In the genomic region with DNA sequence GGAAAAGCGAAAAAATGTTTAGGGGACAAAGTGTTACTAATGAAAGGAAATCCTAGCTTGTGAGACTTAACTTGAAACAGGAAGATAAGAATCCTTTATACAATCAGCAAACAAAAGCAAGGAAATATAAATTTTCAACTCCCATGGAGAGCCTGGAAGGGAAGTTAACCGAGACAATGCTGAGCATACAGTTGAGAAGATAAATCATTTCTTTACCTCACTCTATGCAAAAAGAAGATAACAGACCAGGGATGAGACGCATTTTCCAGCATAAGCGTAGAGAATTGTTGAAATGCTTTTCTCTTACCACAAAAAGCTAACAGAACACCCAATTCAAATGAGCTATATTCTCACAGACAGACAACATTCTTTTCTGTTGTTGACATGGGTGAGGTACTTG, we compare ENCODE assay signal across 24 cellular contexts.
DNase-seq lines count a peak whose midpoint lies in the region; ATAC-seq and TF ChIP-seq lines count a peak whose summit lies in the region.
"Had no signal": no experiment of that assay in that cellular context is flagged by ENCODE, and none has a peak within 500 bp of the region (broad histone marks: within the 10 kb centered on the region; RNA-seq: fewer than 3 reads in every experiment).

No MANE protein-coding gene starts in this region.

- POLR2A ChIA-PET in A673 (lab: Charles Lee; ENCODE audit: low non-redundant PET), result no interaction called here
- POLR2A ChIA-PET in CD4-positive, alpha-beta memory T cell (lab: Charles Lee; ENCODE audit: partially characterized antibody), result no interaction called here

- H3K36me3 ChIP-seq in A673 (ENCODE audit: insufficient read depth, low read length, poor library complexity, severe bottlenecking) (no peaks in the 10 kb centered on the region), SK-N-MC (ENCODE audit: insufficient read depth, low read length) (no peaks in the 10 kb centered on the region), right atrium auricular region (no peaks in the 10 kb centered on the region)
- no peaks in the 10 kb centered on the region for H3K36me3 ChIP-seq in CD4-positive, alpha-beta memory T cell (ENCODE audit: insufficient read depth, low read length)
- H3K36me3 ChIP-seq: esophagus muscularis mucosa, gastroesophageal sphincter, transverse colon had no signal

- no peak overlapping the region for H3K4me3 Mint-ChIP-seq in mesothelial cell of epicardium
- no peak overlapping the region for H3K4me3 Mint-ChIP-seq in CD4-positive, alpha-beta memory T cell
- H3K4me3 Mint-ChIP-seq: activated CD4-positive, alpha-beta memory T cell treated with anti-CD3 and anti-CD28 coated beads, Interleukin-2, amount 10 ng/mL, durations not matched to agents 7 days and 5 days; activated naive CD8-positive, alpha-beta T cell; T-helper 2 cell treated with Interferon-gamma antibody and Interleukin-4, amounts not matched to agents 5 μg/mL and 100 μg/mL, for 36 hours had no signal

- BruUV-seq in A673 (replicated peaks; lab: Mats Ljungman, UMichigan), result no TSS peak

- no peaks in the 10 kb centered on the region for H3K27me3 Mint-ChIP-seq in mesothelial cell of epicardium (ENCODE audit: low read depth)
- H3K27me3 Mint-ChIP-seq in CD4-positive, alpha-beta memory T cell, result peaks cover 0 to 2% of the 10 kb centered on the region in 2 donors
- H3K27me3 Mint-ChIP-seq: activated naive CD8-positive, alpha-beta T cell had no signal

- peak overlapping the region; percentile 20 for H3K4me3 ChIP-seq in A673 (ENCODE audit: low read depth, low read length, poor library complexity, severe bottlenecking)
- H3K4me3 ChIP-seq in SK-N-MC, result peak overlapping the region; percentile 57
- H3K4me3 ChIP-seq in choroid plexus epithelial cell (ENCODE audit: low read depth, low read length), result no peak overlapping the region
- no peak overlapping the region for H3K4me3 ChIP-seq in CD4-positive, alpha-beta memory T cell (ENCODE audit: low read length in 2 of 2)
- H3K4me3 ChIP-seq in right atrium auricular region, result no peak overlapping the region
- H3K4me3 ChIP-seq: A549, body of pancreas, esophagus muscularis mucosa, gastroesophageal sphincter, transverse colon had no signal

- DNase-seq in A673 (ENCODE audit: low spot score) (peak; percentile 96), SK-N-MC (ENCODE audit: low read depth, low spot score) (peak; percentile 86), choroid plexus epithelial cell (ENCODE audit: low read depth) (peak; percentile 26), mesothelial cell of epicardium (ENCODE audit: low spot score in 2 of 2, unreplicated experiment in 2 of 2) (no peak), left cardiac atrium (no peak), ecto neural progenitor cell (ENCODE audit: low spot score) (no peak), right atrium auricular region (ENCODE audit: low spot score) (no peak)
- DNase-seq in CD4-positive, alpha-beta memory T cell, result no peak
- DNase-seq: activated CD4-positive, alpha-beta memory T cell treated with anti-CD3 and anti-CD28 coated beads, Interleukin-2, amount 10 ng/mL, durations not matched to agents 7 days and 5 days; body of pancreas; effector CD8-positive, alpha-beta T cell; IMR-90; islet precursor cell; NCI-H1105 treated with DMSO at 0.1 percent for 48 hours; NCI-H2029 treated with DMSO at 0.1 percent for 48 hours; NCI-H226; NCI-H774; nucleus accumbens; transverse colon had no signal

- CTCF ChIA-PET in A673 (lab: Charles Lee), result interaction anchor here (0.7 kb wide), 1 partner anchor 409 kb away, joined by 3 read pairs; no protein-coding TSS in a partner anchor
- CTCF ChIA-PET in CD4-positive, alpha-beta memory T cell (lab: Charles Lee; ENCODE audit: partially characterized antibody), result interaction anchor here (1.4 to 1.5 kb wide), 2 partner anchors 25 to 405 kb away, joined by 4 to 7 read pairs; no protein-coding TSS in a partner anchor

- no peak for ATAC-seq in left cardiac atrium
- ATAC-seq: A549, body of pancreas, gastroesophageal sphincter had no signal

- peak overlapping the region; percentile 7 for H3K9ac ChIP-seq in SK-N-MC (ENCODE audit: insufficient read length)

- H3K4me1 ChIP-seq in A673 (ENCODE audit: insufficient read depth, low read length, poor library complexity, severe bottlenecking), result peaks cover 53% of the 10 kb centered on the region
- no peaks in the 10 kb centered on the region for H3K4me1 ChIP-seq in CD4-positive, alpha-beta memory T cell (ENCODE audit: insufficient read depth, low read length)
- H3K4me1 ChIP-seq in right atrium auricular region, result no peaks in the 10 kb centered on the region
- H3K4me1 ChIP-seq: A549, body of pancreas had no signal

- H3K27me3 ChIP-seq in A673 (replicated peaks; ENCODE audit: insufficient read depth, low read depth, low read length, poor library complexity), result no peaks in the 10 kb centered on the region
- no peaks in the 10 kb centered on the region for H3K27me3 ChIP-seq in CD4-positive, alpha-beta memory T cell (ENCODE audit: insufficient read depth, low read length)
- H3K27me3 ChIP-seq in right atrium auricular region, result no peaks in the 10 kb centered on the region
- H3K27me3 ChIP-seq: body of pancreas, esophagus muscularis mucosa, gastroesophageal sphincter, transverse colon had no signal

- H3K9me3 Mint-ChIP-seq in mesothelial cell of epicardium, result no peaks in the 10 kb centered on the region
- H3K9me3 Mint-ChIP-seq in CD4-positive, alpha-beta memory T cell, result no peaks in the 10 kb centered on the region
- H3K9me3 Mint-ChIP-seq: activated CD4-positive, alpha-beta memory T cell treated with anti-CD3 and anti-CD28 coated beads, Interleukin-2, amount 10 ng/mL, durations not matched to agents 7 days and 5 days; T-helper 2 cell treated with Interferon-gamma antibody and Interleukin-4, amounts not matched to agents 5 μg/mL and 100 μg/mL, for 36 hours had no signal

- H3K9me3 ChIP-seq in A673 (ENCODE audit: low read depth, low read length, poor library complexity, severe bottlenecking) (no peaks in the 10 kb centered on the region), SK-N-MC (ENCODE audit: low read depth, low read length) (no peaks in the 10 kb centered on the region), right atrium auricular region (no peaks in the 10 kb centered on the region)
- H3K9me3 ChIP-seq in CD4-positive, alpha-beta memory T cell (ENCODE audit: control insufficient read depth in 1 of 2, low read length in 2 of 2), result no peaks in the 10 kb centered on the region
- H3K9me3 ChIP-seq: A549, body of pancreas, esophagus muscularis mucosa, gastroesophageal sphincter, transverse colon had no signal

- H3K36me3 Mint-ChIP-seq in mesothelial cell of epicardium, result no peaks in the 10 kb centered on the region
- H3K36me3 Mint-ChIP-seq in CD4-positive, alpha-beta memory T cell, result no peaks in the 10 kb centered on the region
- H3K36me3 Mint-ChIP-seq: activated naive CD8-positive, alpha-beta T cell had no signal

- H3K27ac ChIP-seq in A673 (ENCODE audit: low read depth, low read length, poor library complexity, severe bottlenecking) (peak overlapping the region; percentile 87), SK-N-MC (peak overlapping the region; percentile 3; the same call in 1 of the 2 replicates), right atrium auricular region (no peak overlapping the region)
- H3K27ac ChIP-seq in CD4-positive, alpha-beta memory T cell (ENCODE audit: low read depth, low read length), result no peak overlapping the region
- H3K27ac ChIP-seq: A549, body of pancreas, esophagus muscularis mucosa, gastroesophageal sphincter, transverse colon had no signal

- H3K4me1 Mint-ChIP-seq in mesothelial cell of epicardium, result peaks cover 55% of the 10 kb centered on the region
- H3K4me1 Mint-ChIP-seq in CD4-positive, alpha-beta memory T cell, result peaks cover 0 to 5% (median 5%) of the 10 kb centered on the region in 4 donors

- TF ChIP-seq CTCF in A673 (conservative IDR thresholded peaks at IDR 0.05; ENCODE audit: low read depth, low read length) (no peak), choroid plexus epithelial cell (conservative IDR thresholded peaks at IDR 0.05; ENCODE audit: low read depth, low read length) (no peak), mesothelial cell of epicardium (IDR thresholded peaks at IDR 0.05; ENCODE audit: unreplicated experiment) (no peak), right atrium auricular region (IDR thresholded peaks at IDR 0.05) (no peak)

- intact Hi-C loops in A673 (cut with micrococcal nuclease; ENCODE audit: unreplicated experiment) (loop anchor here (5.0 to 10.0 kb wide), 3 partner anchors 41 to 404 kb away; a partner anchor contains a TSS), left cardiac atrium (cut with DNase I) (no loop called here)
- intact Hi-C loops in CD4-positive, alpha-beta memory T cell (cut with micrococcal nuclease), result loop anchor here (5.0 kb wide), 2 partner anchors 41 to 1679 kb away; no protein-coding TSS in a partner anchor

- peak overlapping the region; percentile 66 for H3K27ac Mint-ChIP-seq in mesothelial cell of epicardium
- no peak overlapping the region for H3K27ac Mint-ChIP-seq in CD4-positive, alpha-beta memory T cell
- H3K27ac Mint-ChIP-seq: activated CD4-positive, alpha-beta memory T cell treated with anti-CD3 and anti-CD28 coated beads, Interleukin-2, amount 10 ng/mL, durations not matched to agents 7 days and 5 days; activated naive CD8-positive, alpha-beta T cell; T-helper 2 cell treated with Interferon-gamma antibody and Interleukin-4, amounts not matched to agents 5 μg/mL and 100 μg/mL, for 36 hours had no signal

Comparison
In these comparisons a context has a peak if more than half of its experiments do, and no peak if none do; other contexts are left out.
1. DNase-seq: peak in A673 (single experiment), SK-N-MC (single experiment) and choroid plexus epithelial cell (single experiment); none in mesothelial cell of epicardium (0 of 2), left cardiac atrium (single experiment), ecto neural progenitor cell (single experiment), CD4-positive, alpha-beta memory T cell (0 of 5) and right atrium auricular region (single experiment).
2. H3K27ac ChIP-seq: peak in A673 (single experiment) and SK-N-MC (single experiment); none in CD4-positive, alpha-beta memory T cell (single experiment) and right atrium auricular region (0 of 2).
3. H3K4me3 ChIP-seq: peak in A673 (single experiment) and SK-N-MC (single experiment); none in choroid plexus epithelial cell (single experiment), CD4-positive, alpha-beta memory T cell (0 of 2) and right atrium auricular region (0 of 2).
4. intact Hi-C loops: an anchor here in A673 (5.0 to 10.0 kb wide) and CD4-positive, alpha-beta memory T cell (5.0 kb wide); none called in left cardiac atrium.